14 cellular contexts compared by ENCODE assay signal in genomic region chr15:74193305-74193718, GRCh38. TPM values are rescaled to one million over a fixed set of nuclear protein-coding genes. Genes with fewer than 3 reads are reported as not detected.
DNase-seq lines count a peak whose midpoint lies in the region; ATAC-seq, FAIRE-seq and TF ChIP-seq lines count a peak whose summit lies in the region.
"Had no signal": no experiment of that assay in that cellular context is flagged by ENCODE, and none has a peak within 500 bp of the region (broad histone marks: within the 10 kb centered on the region; RNA-seq: fewer than 3 reads in every experiment).

No MANE protein-coding gene starts in this region.

- H3K79me2 ChIP-seq in PC-3 (ENCODE audit: low read length) = no peaks in the 10 kb centered on the region

- TF ChIP-seq POLR2A in GM12892 (IDR thresholded peaks at IDR 0.05; ENCODE audit: low read depth, low read length) = no peak

- no peaks in the 10 kb centered on the region for H3K27me3 ChIP-seq in PC-3 (ENCODE audit: low read length)
- H3K27me3 ChIP-seq: ascending aorta, testis had no signal

- H2AFZ ChIP-seq in PC-3 (ENCODE audit: low read length) = no peak overlapping the region

- 0 out of 2 replicates have a peak overlapping the region, but pooled peaks have one; percentile 29 for H3K4me2 ChIP-seq in PC-3 (ENCODE audit: low read length)

- ATAC-seq in PC-3 = peak; percentile 84

- intact Hi-C loops in PC-3 (cut with micrococcal nuclease) = no loop called here

- no peaks in the 10 kb centered on the region for H3K36me3 ChIP-seq in PC-3 (ENCODE audit: low read depth, low read length)
- H3K36me3 ChIP-seq: ascending aorta had no signal

- CTCF ChIA-PET in PC-3 (lab: Charles Lee) = no interaction called here

- no peak overlapping the region for H3K9ac ChIP-seq in PC-3 (ENCODE audit: low read length)

- POLR2A ChIA-PET in PC-3 (lab: Charles Lee; ENCODE audit: unreplicated experiment) = interaction anchor here (0.7 kb wide), 1 partner anchor 26 kb away, joined by 3 read pairs; no protein-coding TSS in a partner anchor

- no peak for TF ChIP-seq CTCF in PC-3 (conservative IDR thresholded peaks at IDR 0.05; ENCODE audit: low read depth, low read length)

- peak; percentile 79 for FAIRE-seq in GM12892 (lab: Jason Lieb, UNC)

- H3K9me3 ChIP-seq in PC-3 (ENCODE audit: low read length) = no peaks in the 10 kb centered on the region
- H3K9me3 ChIP-seq: ascending aorta, testis had no signal

- DNase-seq in GM12892 (ENCODE audit: insufficient read length) = no peak
- peak; percentile 93 for DNase-seq in PC-3
- peak; percentile 61 for DNase-seq in dedifferentiated amniotic fluid mesenchymal stem cell (ENCODE audit: extremely low spot score)
- peak; percentile 89 for DNase-seq in non-pigmented ciliary epithelial cell (ENCODE audit: low read depth)
- DNase-seq in activated CD4-positive, alpha-beta T cell treated with anti-CD3 and anti-CD28 coated beads for 1 hour = no peak
- no peak for DNase-seq in NCI-H1105 treated with DMSO at 0.1 percent for 48 hours (lab: John Stamatoyannopoulos, UW)
- DNase-seq in NK-92 treated with Interleukin-12 subunit alpha and Interleukin-12 subunit beta, amount 100 ng/mL, for 24 hours (lab: John Stamatoyannopoulos, UW) = no peak
- DNase-seq in cerebellum (ENCODE audit: low spot score) = no peak
- DNase-seq: activated CD4-positive, alpha-beta T cell treated with anti-CD3 and anti-CD28 coated beads, Interleukin-2, amount 50 U/mL, for 1 hour; glutamatergic neuron; KG1; naive B cell; testis had no signal

- BruUV-seq in PC-3 (replicated peaks; lab: Mats Ljungman, UMichigan) = no TSS peak

- H3K9me2 ChIP-seq in PC-3 (replicated peaks; ENCODE audit: low read length) = no peaks in the 10 kb centered on the region

- no peak overlapping the region for H3K4me3 ChIP-seq in PC-3 (ENCODE audit: low read length)
- H3K4me3 ChIP-seq: ascending aorta, testis had no signal

- H3K4me1 ChIP-seq in PC-3 (ENCODE audit: insufficient read depth, low read length) = peaks cover 50% of the 10 kb centered on the region

- peaks cover 5% of the 10 kb centered on the region for H3F3A ChIP-seq in PC-3 (ENCODE audit: low read length, unreplicated experiment)

- no peaks in the 10 kb centered on the region for H4K20me1 ChIP-seq in PC-3 (ENCODE audit: low read length)

- H3K27ac ChIP-seq in PC-3 (ENCODE audit: low read length) = peak overlapping the region; percentile 77
- H3K27ac ChIP-seq: ascending aorta, testis had no signal

RNA-seq across cellular contexts. Expression of gene STRA6, which starts 9.3 kb away (rescaled TPM):
- polyA plus RNA-seq in GM12892 (2012; ENCODE audit: missing spikeins) = 13.1 TPM
- total RNA-seq in PC-3 (2014; rRNA removed) (0.29 and 5.8 TPM in 2 replicates), cerebellum (12.6 TPM)
- total RNA-seq: ascending aorta had no signal

RNA-seq across cellular contexts. Expression of gene ISLR, which starts 19.8 kb away (rescaled TPM):
- 0.57 TPM for polyA plus RNA-seq in GM12892 (2012; ENCODE audit: missing spikeins)
- total RNA-seq in PC-3 (2014; rRNA removed) = not detected in 2 replicates
- total RNA-seq in cerebellum = 41.0 TPM

RNA-seq across cellular contexts. Expression of gene CCDC33, which starts 42.8 kb away (rescaled TPM):
- 0.72 TPM for polyA plus RNA-seq in GM12892 (2012; ENCODE audit: missing spikeins)
- 0.77 TPM in 1 of 2 replicates, not detected in the other for total RNA-seq in PC-3 (2014; rRNA removed)
- total RNA-seq in cerebellum = 0.27 TPM
- total RNA-seq: ascending aorta had no signal

Comparison
In these comparisons a context has a peak if more than half of its experiments do, and no peak if none do; other contexts are left out.
1. DNase-seq: peak in PC-3 (single experiment), dedifferentiated amniotic fluid mesenchymal stem cell (single experiment) and non-pigmented ciliary epithelial cell (single experiment); none in GM12892 (single experiment), activated CD4-positive, alpha-beta T cell treated with anti-CD3 and anti-CD28 coated beads for 1 hour (single experiment), NCI-H1105 treated with DMSO at 0.1 percent for 48 hours (single experiment), NK-92 treated with Interleukin-12 subunit alpha and Interleukin-12 subunit beta, amount 100 ng/mL, for 24 hours (single experiment) and cerebellum (single experiment).
2. RNA of gene ISLR, which starts 19.8 kb away (total RNA-seq): 41.0 TPM in cerebellum (single experiment); not detected in PC-3; every median in the first group is over 10 times any median in the second.